ENCODE assay signal across 8 cellular contexts in genomic region chr7:101381549-101381948, GRCh38. TPM values are rescaled to one million over a fixed set of nuclear protein-coding genes. Genes with fewer than 3 reads are reported as not detected.
"Had no signal": no experiment of that assay in that cellular context is flagged by ENCODE, and none has a peak within 500 bp of the region (broad histone marks: within the 10 kb centered on the region; RNA-seq: fewer than 3 reads in every experiment).

No MANE protein-coding gene starts in this region.

- H3K4me3 ChIP-seq: GM23338 had no signal

- H3K27ac ChIP-seq: HL-60 had no signal

- H3K9me3 Mint-ChIP-seq: HFFc6 had no signal

- H3K4me3 Mint-ChIP-seq: GM23338, H9, HFFc6, IgD-negative memory B cell had no signal

- H3K36me3 Mint-ChIP-seq: IgD-negative memory B cell had no signal

- DNase-seq: H9, HCEC 1CT, HFFc6, KBM-7 had no signal

- ATAC-seq: GM23338, HepG2 had no signal

- H3K27ac Mint-ChIP-seq: GM23338, H9, HFFc6, IgD-negative memory B cell had no signal

RNA-seq across cellular contexts. Expression of gene COL26A1, which starts 18.9 kb away (rescaled TPM):
- total RNA-seq: HFFc6 had no signal
